Comparison of ENCODE assay signal across 26 cellular contexts in the genomic region with DNA sequence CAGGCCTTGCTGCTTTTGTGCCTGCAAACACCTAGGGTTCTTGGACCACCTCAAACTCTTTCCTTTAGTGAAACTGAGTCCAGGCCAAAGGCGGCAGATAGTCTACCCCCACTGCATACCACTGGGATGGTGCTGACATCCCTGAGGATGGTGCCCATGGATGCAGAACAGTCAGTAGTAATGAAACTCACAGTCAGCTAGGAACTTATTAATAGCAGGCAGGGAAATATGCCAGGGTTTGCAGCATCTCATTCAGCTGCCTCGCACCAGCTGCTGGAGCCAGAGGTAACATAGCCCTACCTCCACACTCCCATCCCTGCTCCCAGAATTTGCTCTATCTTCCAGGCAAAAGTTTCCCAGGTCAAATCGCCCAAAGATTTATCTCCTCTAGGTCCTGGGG.
"Had no signal": no experiment of that assay in that cellular context is flagged by ENCODE, and none has a peak within 500 bp of the region (broad histone marks: within the 10 kb centered on the region; RNA-seq: fewer than 3 reads in every experiment).

No MANE protein-coding gene starts in this region.

- H3K36me3 ChIP-seq: esophagus squamous epithelium, ovary, tibial artery had no signal

- H3K27ac ChIP-seq: coronary artery, esophagus squamous epithelium, hepatocyte, ovary, testis, tibial artery had no signal

- H3K4me1 ChIP-seq: esophagus squamous epithelium, testis, tibial artery had no signal

- H3K9me3 ChIP-seq: esophagus squamous epithelium, ovary, testis, tibial artery had no signal

- H3K27ac Mint-ChIP-seq: effector memory CD8-positive, alpha-beta T cell; memory B cell; natural killer cell; stimulated activated effector memory CD8-positive, alpha-beta T cell treated with anti-CD3 and anti-CD28 coated beads, Interleukin-12 subunit alpha, Interleukin-12 subunit beta, amount 100 ng/mL, for 72 hours; type B pancreatic cell had no signal

- H3K9me3 Mint-ChIP-seq: central memory CD8-positive, alpha-beta T cell; effector memory CD8-positive, alpha-beta T cell; memory B cell; natural killer cell; stimulated activated effector memory CD8-positive, alpha-beta T cell treated with anti-CD3 and anti-CD28 coated beads, Interleukin-12 subunit alpha, Interleukin-12 subunit beta, amount 100 ng/mL, for 72 hours had no signal

- H3K4me3 Mint-ChIP-seq: central memory CD8-positive, alpha-beta T cell; effector memory CD8-positive, alpha-beta T cell; memory B cell; natural killer cell; stimulated activated effector memory CD8-positive, alpha-beta T cell treated with anti-CD3 and anti-CD28 coated beads, Interleukin-12 subunit alpha, Interleukin-12 subunit beta, amount 100 ng/mL, for 72 hours; type B pancreatic cell had no signal

- H3K27me3 ChIP-seq: ovary, testis, tibial artery had no signal

- H3K36me3 Mint-ChIP-seq: memory B cell; natural killer cell; stimulated activated effector memory CD8-positive, alpha-beta T cell treated with anti-CD3 and anti-CD28 coated beads, Interleukin-12 subunit alpha, Interleukin-12 subunit beta, amount 100 ng/mL, for 72 hours; type B pancreatic cell had no signal

- DNase-seq: dermis blood vessel endothelial cell; effector memory CD8-positive, alpha-beta T cell; erythroblast; esophagus squamous epithelium; foreskin melanocyte; kidney; left colon; natural killer cell; occipital lobe; ovary; retina; stimulated activated CD4-positive, alpha-beta T cell treated with anti-CD3 and anti-CD28 coated beads, Interleukin-2, amount 100 ng/mL, for 24 hours; stimulated activated CD4-positive, alpha-beta T cell treated with anti-CD3 and anti-CD28 coated beads, Interleukin-4, amount 100 ng/mL, for 24 hours; stimulated activated naive CD8-positive, alpha-beta T cell treated with anti-CD3 and anti-CD28 coated beads, Interleukin-15, Interleukin-2, amounts not matched to agents 100 U/mL and 50 U/mL, for 24 hours; substantia nigra; testis; tibial artery had no signal

- H3K4me1 Mint-ChIP-seq: central memory CD8-positive, alpha-beta T cell; memory B cell; natural killer cell; stimulated activated effector memory CD8-positive, alpha-beta T cell treated with anti-CD3 and anti-CD28 coated beads, Interleukin-12 subunit alpha, Interleukin-12 subunit beta, amount 100 ng/mL, for 72 hours had no signal

- H3K4me3 ChIP-seq: coronary artery, esophagus squamous epithelium, hepatocyte, lung, ovary, smooth muscle cell, testis, tibial artery had no signal

- ATAC-seq: effector memory CD8-positive, alpha-beta T cell; left colon; natural killer cell; sciatic nerve; stimulated activated effector memory CD8-positive, alpha-beta T cell treated with anti-CD3 and anti-CD28 coated beads, Interleukin-12 subunit alpha, Interleukin-12 subunit beta, amount 100 ng/mL, for 72 hours; stimulated activated naive CD8-positive, alpha-beta T cell treated with anti-CD3 and anti-CD28 coated beads, Interleukin-15, Interleukin-2, amounts not matched to agents 100 U/mL and 50 U/mL, for 24 hours had no signal
